ENCODE assay signal across 30 cellular contexts in genomic region chr7:41183741-41184140, GRCh38.
DNase-seq lines count a peak whose midpoint lies in the region; ATAC-seq, FAIRE-seq and TF ChIP-seq lines count a peak whose summit lies in the region.
"Had no signal": no experiment of that assay in that cellular context is flagged by ENCODE, and none has a peak within 500 bp of the region (broad histone marks: within the 10 kb centered on the region; RNA-seq: fewer than 3 reads in every experiment).

No MANE protein-coding gene starts in this region.

- no peak overlapping the region for H3K9ac ChIP-seq in mammary epithelial cell (ENCODE audit: insufficient read depth, low read length)
- H3K9ac ChIP-seq in SU-DHL-6 (ENCODE audit: low read length): no peak overlapping the region
- H3K9ac ChIP-seq: BLaER1 had no signal

- ATAC-seq in HG02852 (IDR thresholded peaks at IDR 0.05; ENCODE audit: unreplicated experiment): no peak
- ATAC-seq in HG03108 (IDR thresholded peaks at IDR 0.05; ENCODE audit: unreplicated experiment): no peak
- no peak for ATAC-seq in GM18861 (IDR thresholded peaks at IDR 0.05; ENCODE audit: unreplicated experiment)
- ATAC-seq: HCT116, Panc1, T-cell had no signal

- 97% methylated on average over 5 of the region's 6 CpGs for WGBS in mammary epithelial cell (ENCODE audit: low coverage, missing lambda C conversion rate)

- DNase-seq in MCF 10A (ENCODE audit: unreplicated experiment) (no peak), mammary epithelial cell (no peak), fibroblast of villous mesenchyme (ENCODE audit: low read depth) (peak; percentile 52), urothelium cell line (ENCODE audit: low spot score) (no peak)
- DNase-seq: 8988T; ACHN; CD4-positive, CD25-positive, alpha-beta regulatory T cell; DMS79; EL; GDM1; KBM-7; MG63; NCI-H1105 treated with DMSO at 0.1 percent for 48 hours; NCI-H1694; NCI-H2029 treated with DMSO at 0.1 percent for 48 hours; NCI-H226; NCI-H510A; NCI-H69; SIG-M5; T-cell had no signal

- H3K27ac ChIP-seq in mammary epithelial cell (ENCODE audit: insufficient read depth, low read depth, low read length) (no peak overlapping the region), SU-DHL-6 (ENCODE audit: low read depth, low read length) (no peak overlapping the region)
- H3K27ac ChIP-seq: BLaER1 had no signal

- H3K36me3 ChIP-seq in mammary epithelial cell (ENCODE audit: insufficient read depth, low read length): no peaks in the 10 kb centered on the region
- no peaks in the 10 kb centered on the region for H3K36me3 ChIP-seq in SU-DHL-6 (ENCODE audit: low read length)
- H3K36me3 ChIP-seq: BLaER1, MG63 had no signal

- H3K27ac Mint-ChIP-seq in MCF 10A (ENCODE audit: low read depth, unreplicated experiment): peak overlapping the region; percentile 94
- H3K27ac Mint-ChIP-seq: CD4-positive, CD25-positive, alpha-beta regulatory T cell; T-cell had no signal

- no peaks in the 10 kb centered on the region for H3K9me2 ChIP-seq in SU-DHL-6 (replicated peaks; ENCODE audit: insufficient read depth, low read length)

- H3K4me3 ChIP-seq in mammary epithelial cell (replicated peaks in 1 of 3; ENCODE audit: insufficient read depth in 1 of 3, low read depth in 2 of 3, low read length in 3 of 3) (no peak overlapping the region), SU-DHL-6 (ENCODE audit: insufficient read depth, low read length, poor library complexity, severe bottlenecking) (no peak overlapping the region), fibroblast of villous mesenchyme (ENCODE audit: low read depth, low read length) (no peak overlapping the region)
- H3K4me3 ChIP-seq: BLaER1, MG63 had no signal

- no peaks in the 10 kb centered on the region for H3K27me3 Mint-ChIP-seq in MCF 10A (ENCODE audit: insufficient read depth, unreplicated experiment)
- H3K27me3 Mint-ChIP-seq: CD4-positive, CD25-positive, alpha-beta regulatory T cell; T-cell had no signal

- H3K36me3 Mint-ChIP-seq in MCF 10A (ENCODE audit: insufficient read depth, unreplicated experiment): no peaks in the 10 kb centered on the region
- H3K36me3 Mint-ChIP-seq: CD4-positive, CD25-positive, alpha-beta regulatory T cell; T-cell had no signal

- BruUV-seq in MCF 10A (replicated peaks; lab: Mats Ljungman, UMichigan) (no TSS peak), mammary epithelial cell (replicated peaks; lab: Mats Ljungman, UMichigan) (no TSS peak)

- no peaks in the 10 kb centered on the region for H3F3A ChIP-seq in SU-DHL-6 (ENCODE audit: insufficient read depth)

- H3K9me3 ChIP-seq in mammary epithelial cell (replicated peaks; ENCODE audit: insufficient read depth, low read length): peaks cover 8% of the 10 kb centered on the region
- H3K9me3 ChIP-seq in SU-DHL-6 (ENCODE audit: insufficient read depth, low read length): no peaks in the 10 kb centered on the region
- H3K9me3 ChIP-seq: BLaER1, MG63 had no signal

- H3K4me3 Mint-ChIP-seq in MCF 10A (ENCODE audit: unreplicated experiment): no peak overlapping the region
- H3K4me3 Mint-ChIP-seq: CD4-positive, CD25-positive, alpha-beta regulatory T cell; T-cell had no signal

- intact Hi-C loops in MCF 10A (cut with micrococcal nuclease) (no loop called here), mammary epithelial cell (cut with micrococcal nuclease) (no loop called here)

- H4K20me1 ChIP-seq in mammary epithelial cell (ENCODE audit: insufficient read depth, low read length) (no peaks in the 10 kb centered on the region), SU-DHL-6 (ENCODE audit: low read depth, low read length) (no peaks in the 10 kb centered on the region)
- H4K20me1 ChIP-seq: BLaER1 had no signal

- no peaks in the 10 kb centered on the region for H3K27me3 ChIP-seq in mammary epithelial cell (ENCODE audit: insufficient read depth, low read length)
- no peaks in the 10 kb centered on the region for H3K27me3 ChIP-seq in SU-DHL-6 (ENCODE audit: low read length)
- H3K27me3 ChIP-seq: BLaER1, MG63 had no signal

- dilution Hi-C loops in mammary epithelial cell (cut with HindIII; ENCODE audit: low sequenced_read_pairs): no loop called here

- POLR2A ChIA-PET in MCF 10A (lab: Yijun Ruan, JAX): no interaction called here

- H2AFZ ChIP-seq in mammary epithelial cell (ENCODE audit: low read depth, low read length): no peak overlapping the region
- H2AFZ ChIP-seq in SU-DHL-6 (ENCODE audit: low read depth, low read length, severe bottlenecking): peak overlapping the region; percentile 52

- peaks cover 18% of the 10 kb centered on the region for H3K4me1 ChIP-seq in mammary epithelial cell (ENCODE audit: insufficient read depth, low read length)
- H3K4me1 ChIP-seq: BLaER1 had no signal

- no peaks in the 10 kb centered on the region for H3K79me2 ChIP-seq in mammary epithelial cell (ENCODE audit: insufficient read depth, low read length)
- H3K79me2 ChIP-seq in SU-DHL-6 (ENCODE audit: insufficient read depth, low read length): no peaks in the 10 kb centered on the region

- TF ChIP-seq CTCF in MCF 10A (IDR thresholded peaks at IDR 0.05; ENCODE audit: unreplicated experiment) (no peak), mammary epithelial cell (conservative IDR thresholded peaks at IDR 0.05 in 1 of 2, IDR thresholded peaks at IDR 0.05 in 1 of 2; ENCODE audit: extremely low read depth in 1 of 2, insufficient read depth in 1 of 2, low read depth in 1 of 2, low read length in 2 of 2) (no peak), SU-DHL-6 (IDR thresholded peaks at IDR 0.05; ENCODE audit: insufficient read depth, low read length, poor library complexity, severe bottlenecking) (no peak), fibroblast of villous mesenchyme (IDR thresholded peaks at IDR 0.05; ENCODE audit: insufficient read depth, low read depth, low read length) (no peak)

- peaks cover 27% of the 10 kb centered on the region for H3K4me1 Mint-ChIP-seq in MCF 10A (ENCODE audit: insufficient read depth, unreplicated experiment)
- H3K4me1 Mint-ChIP-seq: CD4-positive, CD25-positive, alpha-beta regulatory T cell; T-cell had no signal

- H3K4me2 ChIP-seq in mammary epithelial cell (ENCODE audit: insufficient read depth, low read depth, low read length): no peak overlapping the region
- H3K4me2 ChIP-seq in SU-DHL-6 (ENCODE audit: low read depth, low read length, poor library complexity, severe bottlenecking): no peak overlapping the region
- H3K4me2 ChIP-seq: BLaER1 had no signal

- H3K9me3 Mint-ChIP-seq in MCF 10A (ENCODE audit: unreplicated experiment): no peaks in the 10 kb centered on the region

- in situ Hi-C loops in mammary epithelial cell (cut with MboI; ENCODE audit: low sequenced_read_pairs in 2 of 2): no loop called here

- FAIRE-seq in urothelium cell line (lab: Jason Lieb, UNC): peak; percentile 32
- FAIRE-seq: GM12892, GM19239, HTR-8/SVneo had no signal

- CTCF ChIA-PET in MCF 10A (lab: Yijun Ruan, JAX): interaction anchor here (1.0 kb wide), 1 partner anchor 68 kb away, joined by 3 read pairs; no protein-coding TSS in a partner anchor
- CTCF ChIA-PET in mammary epithelial cell (lab: Charles Lee; ENCODE audit: low non-redundant PET): no interaction called here
